In the genomic region with DNA sequence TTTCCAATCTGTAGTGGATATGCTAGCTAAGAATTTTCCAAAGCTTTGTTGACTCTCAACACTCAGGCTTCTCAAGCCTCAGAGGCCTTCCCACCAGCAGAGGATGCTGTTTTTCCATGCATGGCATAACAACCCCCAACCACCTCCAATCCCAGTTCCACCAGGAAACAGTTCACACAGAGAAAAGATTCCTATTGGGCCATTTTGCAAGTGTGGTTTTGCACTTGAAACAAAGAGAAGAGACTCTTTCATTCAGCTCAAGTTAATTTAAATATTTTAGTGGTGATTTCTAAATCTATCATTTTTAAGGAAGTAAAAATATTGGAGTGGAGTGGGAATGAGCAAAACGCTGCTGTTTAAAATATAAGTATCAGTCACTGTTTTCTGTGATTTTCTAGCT, we compare ENCODE assay signal across 8 cellular contexts.
DNase-seq lines count a peak whose midpoint lies in the region; ATAC-seq and TF ChIP-seq lines count a peak whose summit lies in the region.

No MANE protein-coding gene starts in this region.

- H3K27me3 ChIP-seq in body of pancreas (no peaks in the 10 kb centered on the region), thoracic aorta (replicated peaks; ENCODE audit: insufficient read depth) (no peaks in the 10 kb centered on the region)

- WGBS in body of pancreas, 2 donors, result 44 to 61% methylated on average over 1 of the region's 1 CpG

- TF ChIP-seq POLR2A in body of pancreas (IDR thresholded peaks at IDR 0.05), result no peak

- TF ChIP-seq CTCF in GM13977 (IDR thresholded peaks at IDR 0.05; ENCODE audit: extremely low read depth, insufficient read depth, missing control alignments), result peak; percentile 22
- TF ChIP-seq CTCF in body of pancreas (IDR thresholded peaks at IDR 0.05), result peak; percentile 68 to 96 (median 95)
- peak; percentile 89 for TF ChIP-seq CTCF in thoracic aorta (IDR thresholded peaks at IDR 0.05)

- in situ Hi-C loops in GM13977 (cut with MboI; ENCODE audit: low pct_unique_long_range_greater_than_20kb, low sequenced_read_pairs, unreplicated experiment), result no loop called here

- intact Hi-C loops in body of pancreas (cut with DNase I), result no loop called here

- H3K4me1 ChIP-seq in body of pancreas, result no peaks in the 10 kb centered on the region
- H3K4me1 ChIP-seq in thoracic aorta (ENCODE audit: control insufficient read depth in 1 of 2, low read depth in 2 of 2), result no peaks in the 10 kb centered on the region

- no peaks in the 10 kb centered on the region for H3K36me3 ChIP-seq in body of pancreas (replicated peaks in 1 of 2; ENCODE audit: insufficient read depth in 1 of 2, low read depth in 2 of 2)
- no peaks in the 10 kb centered on the region for H3K36me3 ChIP-seq in thoracic aorta

- H3K9me3 ChIP-seq in body of pancreas (no peaks in the 10 kb centered on the region), thoracic aorta (no peaks in the 10 kb centered on the region)

- DNase-seq in GM13977 (ENCODE audit: low spot score), result no peak
- peak; percentile 85 for DNase-seq in NCI-H2227 (lab: John Stamatoyannopoulos, UW; ENCODE audit: unreplicated experiment)
- peak; percentile 72 to 82 (median 78) for DNase-seq in body of pancreas
- DNase-seq in inferior parietal cortex (ENCODE audit: extremely low spot score), result peak; percentile 74
- DNase-seq in thoracic aorta (ENCODE audit: low spot score), result no peak

- no peak overlapping the region for H3K27ac ChIP-seq in body of pancreas
- H3K27ac ChIP-seq in thoracic aorta, result no peak overlapping the region

- ATAC-seq in body of pancreas (peak; percentile 91), thoracic aorta (ENCODE audit: insufficient number of reproducible peaks, low FRiP score, low read depth) (peak; percentile 68), HG03135 (IDR thresholded peaks at IDR 0.05; ENCODE audit: unreplicated experiment) (no peak), HG03097 (IDR thresholded peaks at IDR 0.05; ENCODE audit: low FRiP score, unreplicated experiment) (no peak), HG02623 (IDR thresholded peaks at IDR 0.05; ENCODE audit: unreplicated experiment) (no peak)

- H3K4me3 ChIP-seq in body of pancreas (no peak overlapping the region), thoracic aorta (no peak overlapping the region)

Comparison
In these comparisons a context has a peak if more than half of its experiments do, and no peak if none do; other contexts are left out.
1. DNase-seq: peak in NCI-H2227 (single experiment), body of pancreas (4 of 4) and inferior parietal cortex (single experiment); none in GM13977 (single experiment) and thoracic aorta (single experiment).
2. CTCF ChIP-seq: peak in every context shown above with its lines; median percentile 95 in body of pancreas; 89 in thoracic aorta; 22 in GM13977.
3. ATAC-seq: peak in body of pancreas (single experiment) and thoracic aorta (single experiment); none in HG03135 (single experiment), HG03097 (single experiment) and HG02623 (single experiment).